ENCODE assay signal across 19 cellular contexts in genomic region chr1:66367369-66367768, GRCh38.
DNase-seq lines count a peak whose midpoint lies in the region; ATAC-seq and TF ChIP-seq lines count a peak whose summit lies in the region.
"Had no signal": no experiment of that assay in that cellular context is flagged by ENCODE, and none has a peak within 500 bp of the region (broad histone marks: within the 10 kb centered on the region; RNA-seq: fewer than 3 reads in every experiment).

No MANE protein-coding gene starts in this region.

- H4K20me1 ChIP-seq in IMR-90 (ENCODE audit: insufficient read depth, low read length) = peaks cover 3% of the 10 kb centered on the region; the same call in 1 of the 2 replicates

- no TSS peak for BruUV-seq in IMR-90 (replicated peaks; lab: Mats Ljungman, UMichigan)

- no peaks in the 10 kb centered on the region for H3K27me3 Mint-ChIP-seq in activated T-cell treated with anti-CD3 and anti-CD28 coated beads, Interleukin-2, amount 50 U/mL, for 4 hours (ENCODE audit: low read depth)
- no peaks in the 10 kb centered on the region for H3K27me3 Mint-ChIP-seq in activated T-helper 17 cell treated with anti-CD3 and anti-CD28 coated beads, Interleukin-2, amount 50 U/mL, for 72 hours
- H3K27me3 Mint-ChIP-seq: brain had no signal

- no peak overlapping the region for H2BK15ac ChIP-seq in IMR-90 (ENCODE audit: low read depth, low read length)

- no peak overlapping the region for H4K8ac ChIP-seq in IMR-90 (ENCODE audit: low read depth in 2 of 2, low read length in 2 of 2)

- no peak for TF ChIP-seq POLR2A in IMR-90 (IDR thresholded peaks at IDR 0.05; ENCODE audit: low read depth, low read length)
- no peak for TF ChIP-seq POLR2A in gastrocnemius medialis (IDR thresholded peaks at IDR 0.05)

- H2BK5ac ChIP-seq in IMR-90 (ENCODE audit: low read depth, low read length, poor library complexity, severe bottlenecking) = no peak overlapping the region

- H3K18ac ChIP-seq in IMR-90 (ENCODE audit: low read depth, low read length) = 0 out of 2 replicates have a peak overlapping the region, but pooled peaks have one; percentile 29

- no peak overlapping the region for H3K23ac ChIP-seq in IMR-90 (ENCODE audit: low read depth, low read length)

- H3K9me3 Mint-ChIP-seq in activated T-cell treated with anti-CD3 and anti-CD28 coated beads, Interleukin-2, amount 50 U/mL, for 4 hours = no peaks in the 10 kb centered on the region
- H3K9me3 Mint-ChIP-seq in activated T-helper 17 cell treated with anti-CD3 and anti-CD28 coated beads, Interleukin-2, amount 50 U/mL, for 72 hours = no peaks in the 10 kb centered on the region
- H3K9me3 Mint-ChIP-seq: brain had no signal

- H3K4me1 ChIP-seq in IMR-90 (ENCODE audit: control insufficient read depth, insufficient read depth, low read length) (peaks cover 20% of the 10 kb centered on the region), gastrocnemius medialis (peaks cover 10 to 18% of the 10 kb centered on the region in 2 donors)
- H3K4me1 ChIP-seq: parathyroid adenoma had no signal

- H3K27ac ChIP-seq in IMR-90 (ENCODE audit: insufficient read depth, low read length) (no peak overlapping the region), gastrocnemius medialis (peak overlapping the region in 3 of 4 donors; percentile 13 to 80 (median 34))
- H3K27ac ChIP-seq: epithelial cell of prostate, parathyroid adenoma, suprapubic skin had no signal

- no peak overlapping the region for H4K5ac ChIP-seq in IMR-90 (ENCODE audit: low read depth, low read length)

- H2AFZ ChIP-seq in IMR-90 (replicated peaks; ENCODE audit: low read length, poor library complexity) = no peak overlapping the region
- H2AFZ ChIP-seq: parathyroid adenoma had no signal

- H3K4me3 Mint-ChIP-seq in activated T-cell treated with anti-CD3 and anti-CD28 coated beads, Interleukin-2, amount 50 U/mL, for 4 hours = peak overlapping the region; percentile 29
- H3K4me3 Mint-ChIP-seq in activated T-helper 17 cell treated with anti-CD3 and anti-CD28 coated beads, Interleukin-2, amount 50 U/mL, for 72 hours = peak overlapping the region; percentile 79
- H3K4me3 Mint-ChIP-seq: brain had no signal

- no peak overlapping the region for H3K4ac ChIP-seq in IMR-90 (ENCODE audit: low read depth, low read length)

- POLR2A ChIA-PET in IMR-90 (lab: Charles Lee; ENCODE audit: unreplicated experiment) = no interaction called here

- in situ Hi-C loops in IMR-90 (cut with MboI; ENCODE audit: low sequenced_read_pairs) = no loop called here
- in situ Hi-C loops in gastrocnemius medialis (cut with MboI; ENCODE audit: low sequenced_read_pairs in 4 of 4) = no loop called here

- H3K4me3 ChIP-seq in IMR-90 (ENCODE audit: insufficient read depth, low read depth, low read length) (no peak overlapping the region), gastrocnemius medialis (no peak overlapping the region)
- H3K4me3 ChIP-seq: left ventricle myocardium inferior, suprapubic skin had no signal

- H2BK20ac ChIP-seq in IMR-90 (ENCODE audit: low read depth, low read length) = no peak overlapping the region

- no peak overlapping the region for H4K91ac ChIP-seq in IMR-90 (ENCODE audit: insufficient read depth, low read depth, low read length)

- H3K9ac ChIP-seq in IMR-90 (ENCODE audit: low read depth, low read length) = no peak overlapping the region
- H3K9ac ChIP-seq: parathyroid adenoma had no signal

- H3K36me3 Mint-ChIP-seq in activated T-cell treated with anti-CD3 and anti-CD28 coated beads, Interleukin-2, amount 50 U/mL, for 4 hours (ENCODE audit: insufficient read depth) = peaks cover 80% of the 10 kb centered on the region
- H3K36me3 Mint-ChIP-seq in activated T-helper 17 cell treated with anti-CD3 and anti-CD28 coated beads, Interleukin-2, amount 50 U/mL, for 72 hours (ENCODE audit: low read depth) = peaks cover 100% of the 10 kb centered on the region

- intact Hi-C loops in IMR-90 (cut with micrococcal nuclease) = no loop called here
- intact Hi-C loops in gastrocnemius medialis (cut with DNase I; ENCODE audit: low total_unique reads) = no loop called here

- H2AK9ac ChIP-seq in IMR-90 (replicated peaks; ENCODE audit: low read depth, low read length, poor library complexity) = no peak overlapping the region

- no peak overlapping the region for H2AK5ac ChIP-seq in IMR-90 (ENCODE audit: low read depth, low read length)

- peak; percentile 1 to 6 for ATAC-seq in activated T-cell treated with anti-CD3 and anti-CD28 coated beads, Interleukin-2, amount 50 U/mL, for 4 hours
- no peak for ATAC-seq in IMR-90 (ENCODE audit: low read depth)
- ATAC-seq in activated T-helper 17 cell treated with anti-CD3 and anti-CD28 coated beads, Interleukin-2, amount 50 U/mL, for 72 hours (replicated peaks) = peak; percentile 3
- no peak for ATAC-seq in gastrocnemius medialis
- ATAC-seq in HG02840 (IDR thresholded peaks at IDR 0.05; ENCODE audit: low FRiP score, unreplicated experiment) = no peak

- H3K4me1 Mint-ChIP-seq in activated T-cell treated with anti-CD3 and anti-CD28 coated beads, Interleukin-2, amount 50 U/mL, for 4 hours (ENCODE audit: low read depth) = peaks cover 83% of the 10 kb centered on the region
- H3K4me1 Mint-ChIP-seq in activated T-helper 17 cell treated with anti-CD3 and anti-CD28 coated beads, Interleukin-2, amount 50 U/mL, for 72 hours = peaks cover 67% of the 10 kb centered on the region

- TF ChIP-seq RAD21 in IMR-90 (IDR thresholded peaks at IDR 0.05; ENCODE audit: low read length) = no peak

- TF ChIP-seq CTCF in IMR-90 (conservative IDR thresholded peaks at IDR 0.05; ENCODE audit: low read depth, low read length) = no peak
- TF ChIP-seq CTCF in gastrocnemius medialis (IDR thresholded peaks at IDR 0.05 in 4 of 5, conservative IDR thresholded peaks at IDR 0.05 in 1 of 5) = no peak
- no peak for TF ChIP-seq CTCF in GM20000 (IDR thresholded peaks at IDR 0.05; ENCODE audit: extremely low read depth, missing control alignments)

- H3K56ac ChIP-seq in IMR-90 (ENCODE audit: extremely low read depth, insufficient read depth, low read length) = no peak overlapping the region

- dilution Hi-C loops in IMR-90 (cut with HindIII; ENCODE audit: low sequenced_read_pairs, unreplicated experiment) = no loop called here

- H3K9me3 ChIP-seq in IMR-90 (ENCODE audit: control insufficient read depth, insufficient read depth, low read length) (no peaks in the 10 kb centered on the region), gastrocnemius medialis (no peaks in the 10 kb centered on the region)
- H3K9me3 ChIP-seq: left ventricle myocardium inferior, suprapubic skin had no signal

- H3K79me1 ChIP-seq in IMR-90 (ENCODE audit: low read depth in 1 of 2, low read length in 2 of 2) = peaks cover 3 to 7% of the 10 kb centered on the region in 2 experiments; a peak in 3 of 4 replicates

- no peaks in the 10 kb centered on the region for H3K27me3 ChIP-seq in IMR-90 (ENCODE audit: control insufficient read depth, insufficient read depth, low read length)
- H3K27me3 ChIP-seq in gastrocnemius medialis = no peaks in the 10 kb centered on the region
- H3K27me3 ChIP-seq: suprapubic skin had no signal

- DNase-seq in activated T-cell treated with anti-CD3 and anti-CD28 coated beads, Interleukin-2, amount 50 U/mL, for 4 hours = no peak
- DNase-seq in activated T-cell treated with anti-CD3 and anti-CD28 coated beads for 4 hours (no peak), IMR-90 (no peak), gastrocnemius medialis (no peak), DMS79 (lab: John Stamatoyannopoulos, UW) (no peak), GM20000 (ENCODE audit: low spot score) (no peak)
- DNase-seq: activated CD4-positive, alpha-beta T cell treated with anti-CD3 and anti-CD28 coated beads for 4 hours; activated effector memory CD4-positive, alpha-beta T cell treated with anti-CD3 and anti-CD28 coated beads, Interleukin-2, amount 50 U/mL, for 16 hours; COR-L47; left ventricle myocardium inferior; NCI-H2029; SHP77 treated with DMSO at 0.1 percent for 48 hours; stimulated activated CD4-positive, alpha-beta T cell treated with anti-CD3 and anti-CD28 coated beads, Interleukin-2, amount 100 ng/mL, for 24 hours had no signal

- H3K14ac ChIP-seq in IMR-90 (replicated peaks; ENCODE audit: low read depth, low read length) = no peak overlapping the region

- H3K27ac Mint-ChIP-seq in activated T-helper 17 cell treated with anti-CD3 and anti-CD28 coated beads, Interleukin-2, amount 50 U/mL, for 72 hours = peak overlapping the region; percentile 93
- H3K27ac Mint-ChIP-seq: brain had no signal

- peaks cover 3% of the 10 kb centered on the region for H3K9me1 ChIP-seq in IMR-90 (ENCODE audit: insufficient read depth, low read length)

- H2BK120ac ChIP-seq in IMR-90 (ENCODE audit: low read depth, low read length) = no peak overlapping the region

- no peak overlapping the region for H3K4me2 ChIP-seq in IMR-90 (ENCODE audit: low read depth, low read length)

- H3K36me3 ChIP-seq in IMR-90 (ENCODE audit: control insufficient read depth, insufficient read depth, low read length) = peaks cover 53% of the 10 kb centered on the region
- peaks cover 0 to 73% of the 10 kb centered on the region in 2 donors for H3K36me3 ChIP-seq in gastrocnemius medialis

- CTCF ChIA-PET in IMR-90 (lab: Yijun Ruan, JAX) = no interaction called here

TF ChIP-seq in IMR-90, 13 proteins besides CTCF, POLR2A, EP300 and RAD21 (continues in another document):
- no peak for TF ChIP-seq MAFK (IDR thresholded peaks at IDR 0.05; ENCODE audit: low read depth, low read length)
- no peak for TF ChIP-seq FOS (IDR thresholded peaks at IDR 0.05; ENCODE audit: low read depth, low read length)
- no peak for TF ChIP-seq ELK1 (IDR thresholded peaks at IDR 0.05; ENCODE audit: borderline replicate concordance, low read depth, low read length)
- no peak for TF ChIP-seq NFE2L2 (IDR thresholded peaks at IDR 0.05; ENCODE audit: low read depth, low read length)
- TF ChIP-seq USF2 (IDR thresholded peaks at IDR 0.05; ENCODE audit: low read depth, low read length) = no peak
- TF ChIP-seq MAZ (IDR thresholded peaks at IDR 0.05; ENCODE audit: borderline replicate concordance, low read depth, low read length) = no peak
- no peak for TF ChIP-seq RCOR1 (IDR thresholded peaks at IDR 0.05; ENCODE audit: insufficient replicate concordance, low read length)

Comparison
In these comparisons a context has a peak if more than half of its experiments do, and no peak if none do; other contexts are left out.
1. ATAC-seq: peak in activated T-cell treated with anti-CD3 and anti-CD28 coated beads, Interleukin-2, amount 50 U/mL, for 4 hours (2 of 2) and activated T-helper 17 cell treated with anti-CD3 and anti-CD28 coated beads, Interleukin-2, amount 50 U/mL, for 72 hours (single experiment); none in IMR-90 (single experiment), gastrocnemius medialis (0 of 2) and HG02840 (single experiment).